Comparison of ENCODE assay signal across 18 cellular contexts in the genomic region with DNA sequence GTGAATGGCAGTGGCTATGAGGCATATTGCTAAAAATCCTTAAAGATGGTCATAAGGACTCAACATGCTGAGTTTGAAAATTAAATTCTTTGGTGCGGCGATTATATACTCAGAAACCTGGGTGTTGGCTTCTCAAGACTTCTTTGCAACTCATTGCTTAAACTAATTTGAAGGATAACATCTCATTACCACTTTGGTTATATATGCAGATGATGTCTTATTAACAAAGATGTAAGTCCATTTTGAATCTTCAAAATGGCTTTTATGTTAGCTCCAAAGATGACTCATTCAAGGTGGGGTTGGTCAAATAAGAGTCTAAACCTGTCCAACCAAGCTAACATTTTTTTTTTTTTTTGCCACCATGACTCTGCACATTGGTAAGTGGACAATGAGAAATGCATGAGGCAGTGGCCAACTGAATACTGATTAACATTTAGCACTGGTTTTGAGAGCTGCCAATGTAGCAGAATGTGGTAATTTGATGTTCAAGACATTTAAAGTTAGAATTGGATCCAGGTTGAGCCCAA. TPM values are rescaled to one million over a fixed set of nuclear protein-coding genes. Genes with fewer than 3 reads are reported as not detected.
DNase-seq lines count a peak whose midpoint lies in the region; FAIRE-seq and TF ChIP-seq lines count a peak whose summit lies in the region.
"Had no signal": no experiment of that assay in that cellular context is flagged by ENCODE, and none has a peak within 500 bp of the region (broad histone marks: within the 10 kb centered on the region; RNA-seq: fewer than 3 reads in every experiment).

Gene KRTAP27-1, minus strand, starts transcription at position 51 of the 527 bp plus-strand sequence. Its CDS starts 26 bp downstream, at position 25.

- peaks cover 42% of the 10 kb centered on the region for H3K4me1 Mint-ChIP-seq in chondrocyte (ENCODE audit: low read depth)
- H3K4me1 Mint-ChIP-seq in osteocyte (ENCODE audit: unreplicated experiment): peaks cover 49% of the 10 kb centered on the region
- no peaks in the 10 kb centered on the region for H3K4me1 Mint-ChIP-seq in CD4-positive, alpha-beta memory T cell
- H3K4me1 Mint-ChIP-seq: CD4-positive, CD25-positive, alpha-beta regulatory T cell had no signal

- no peaks in the 10 kb centered on the region for H3K36me3 ChIP-seq in CD4-positive, alpha-beta memory T cell (ENCODE audit: insufficient read depth, low read length)
- H3K36me3 ChIP-seq: BLaER1 treated with 17β-estradiol and CSF1 and Interleukin-3, amounts not matched to agents 10 nM and 100 nM; HAP-1 had no signal

- no peak for TF ChIP-seq CTCF in RWPE1 (conservative IDR thresholded peaks at IDR 0.05; ENCODE audit: low read depth)
- TF ChIP-seq CTCF in chondrocyte (IDR thresholded peaks at IDR 0.05): no peak
- no peak for TF ChIP-seq CTCF in osteocyte (IDR thresholded peaks at IDR 0.05)
- TF ChIP-seq CTCF in D721Med (IDR thresholded peaks at IDR 0.05; ENCODE audit: insufficient read depth, missing control alignments): no peak

- FAIRE-seq in D721Med (lab: Jason Lieb, UNC): no peak
- FAIRE-seq: GM19239 had no signal

- CTCF ChIA-PET in RWPE1 (lab: Yijun Ruan, JAX): interaction anchor here (0.5 kb wide), 1 partner anchor 1643 kb away, joined by 4 read pairs; no protein-coding TSS in a partner anchor
- CTCF ChIA-PET in CD4-positive, alpha-beta memory T cell (lab: Charles Lee; ENCODE audit: partially characterized antibody): interaction anchor here (0.8 kb wide), 1 partner anchor 11 kb away, joined by 4 read pairs; no protein-coding TSS in a partner anchor

- H3K27me3 Mint-ChIP-seq in chondrocyte (ENCODE audit: low read depth) (no peaks in the 10 kb centered on the region), osteocyte (ENCODE audit: unreplicated experiment) (no peaks in the 10 kb centered on the region)
- peaks cover 0 to 2% of the 10 kb centered on the region in 2 donors for H3K27me3 Mint-ChIP-seq in CD4-positive, alpha-beta memory T cell
- H3K27me3 Mint-ChIP-seq: CD4-positive, CD25-positive, alpha-beta regulatory T cell; IgD-negative memory B cell had no signal

- no peak within 1 kb of the TSS for H3K4me3 Mint-ChIP-seq in chondrocyte (ENCODE audit: unreplicated experiment)
- H3K4me3 Mint-ChIP-seq in osteocyte (ENCODE audit: unreplicated experiment): no peak within 1 kb of the TSS
- H3K4me3 Mint-ChIP-seq in CD4-positive, alpha-beta memory T cell: no peak within 1 kb of the TSS
- H3K4me3 Mint-ChIP-seq: CD4-positive, CD25-positive, alpha-beta regulatory T cell; IgD-negative memory B cell had no signal

- H3K27me3 ChIP-seq in CD4-positive, alpha-beta memory T cell (ENCODE audit: insufficient read depth, low read length): no peaks in the 10 kb centered on the region
- H3K27me3 ChIP-seq: BLaER1 treated with 17β-estradiol and CSF1 and Interleukin-3, amounts not matched to agents 10 nM and 100 nM had no signal

- peak; percentile 38 for DNase-seq in Caki2 (ENCODE audit: low read depth)
- peak; percentile 12 for DNase-seq in RWPE1 (ENCODE audit: low spot score)
- no peak for DNase-seq in chondrocyte (ENCODE audit: low spot score)
- no peak for DNase-seq in osteocyte (ENCODE audit: extremely low spot score, unreplicated experiment)
- DNase-seq in D721Med (ENCODE audit: insufficient read length, low spot score): no peak
- no peak for DNase-seq in NCI-H1417 treated with DMSO at 0.1 percent for 48 hours (lab: John Stamatoyannopoulos, UW)
- DNase-seq in CD4-positive, alpha-beta memory T cell: no peak
- DNase-seq: ACHN; CD4-positive, CD25-positive, alpha-beta regulatory T cell; DMS153; GF-D8; GOT3 had no signal

- H3K36me3 Mint-ChIP-seq in chondrocyte (ENCODE audit: low read depth) (no peaks in the 10 kb centered on the region), osteocyte (ENCODE audit: unreplicated experiment) (no peaks in the 10 kb centered on the region)
- no peaks in the 10 kb centered on the region for H3K36me3 Mint-ChIP-seq in CD4-positive, alpha-beta memory T cell
- H3K36me3 Mint-ChIP-seq: CD4-positive, CD25-positive, alpha-beta regulatory T cell; IgD-negative memory B cell had no signal

- in situ Hi-C loops in Caki2 (cut with HindIII; ENCODE audit: low pct_unique_long_range_greater_than_20kb, low sequenced_read_pairs): no loop called here

- H3K4me1 ChIP-seq in CD4-positive, alpha-beta memory T cell (ENCODE audit: insufficient read depth, low read length): no peaks in the 10 kb centered on the region
- H3K4me1 ChIP-seq: BLaER1 treated with 17β-estradiol and CSF1 and Interleukin-3, amounts not matched to agents 10 nM and 100 nM; HAP-1 had no signal

- no peak within 1 kb of the TSS for H3K27ac ChIP-seq in RWPE1
- H3K27ac ChIP-seq in CD4-positive, alpha-beta memory T cell (ENCODE audit: low read depth, low read length): no peak within 1 kb of the TSS
- H3K27ac ChIP-seq: BLaER1 treated with 17β-estradiol and CSF1 and Interleukin-3, amounts not matched to agents 10 nM and 100 nM had no signal

- peak within 1 kb of the TSS; percentile 45 for H3K27ac Mint-ChIP-seq in chondrocyte (ENCODE audit: unreplicated experiment)
- peak within 1 kb of the TSS; percentile 70 for H3K27ac Mint-ChIP-seq in osteocyte (ENCODE audit: unreplicated experiment)
- no peak within 1 kb of the TSS for H3K27ac Mint-ChIP-seq in CD4-positive, alpha-beta memory T cell
- H3K27ac Mint-ChIP-seq: CD4-positive, CD25-positive, alpha-beta regulatory T cell; IgD-negative memory B cell had no signal

- H3K9me3 Mint-ChIP-seq in chondrocyte (ENCODE audit: low read depth) (no peaks in the 10 kb centered on the region), osteocyte (ENCODE audit: unreplicated experiment) (no peaks in the 10 kb centered on the region)
- peaks cover 0 to 2% (median 0%) of the 10 kb centered on the region in 8 donors for H3K9me3 Mint-ChIP-seq in CD4-positive, alpha-beta memory T cell
- H3K9me3 Mint-ChIP-seq: CD4-positive, CD25-positive, alpha-beta regulatory T cell had no signal

- POLR2A ChIA-PET in RWPE1 (lab: Yijun Ruan, JAX; ENCODE audit: low non-redundant PET): no interaction called here
- POLR2A ChIA-PET in CD4-positive, alpha-beta memory T cell (lab: Charles Lee; ENCODE audit: partially characterized antibody): no interaction called here

- no peak within 1 kb of the TSS for H3K4me3 ChIP-seq in CD4-positive, alpha-beta memory T cell (ENCODE audit: low read length in 2 of 2)
- H3K4me3 ChIP-seq: BLaER1 treated with 17β-estradiol and CSF1 and Interleukin-3, amounts not matched to agents 10 nM and 100 nM; HAP-1 had no signal

- intact Hi-C loops in CD4-positive, alpha-beta memory T cell (cut with micrococcal nuclease): no loop called here

- no peaks in the 10 kb centered on the region for H3K9me3 ChIP-seq in CD4-positive, alpha-beta memory T cell (ENCODE audit: control insufficient read depth in 1 of 2, low read length in 2 of 2)
- H3K9me3 ChIP-seq: BLaER1 treated with 17β-estradiol and CSF1 and Interleukin-3, amounts not matched to agents 10 nM and 100 nM had no signal

RNA-seq across cellular contexts. Expression of gene KRTAP27-1, which starts in this region (rescaled TPM):
- not detected in 2 replicates for total RNA-seq in Caki2 (2014; rRNA removed; shearing (Covaris generic); ENCODE audit: low replicate concordance)
- total RNA-seq in chondrocyte: not detected in 3 replicates
- not detected in 2 replicates for total RNA-seq in osteocyte
- total RNA-seq in CD4-positive, alpha-beta memory T cell: not detected
- polyA plus RNA-seq in CD4-positive, alpha-beta memory T cell: not detected
- total RNA-seq: A172; CD4-positive, CD25-positive, alpha-beta regulatory T cell; HT1080 had no signal
- polyA plus RNA-seq: CD4-positive, CD25-positive, alpha-beta regulatory T cell; IgD-negative memory B cell had no signal

Comparison
In these comparisons a context has a peak if more than half of its experiments do, and no peak if none do; other contexts are left out.
1. Peak in DNase-seq in Caki2; RNA of the gene not detected or under 1 TPM.
2. H3K27ac Mint-ChIP-seq: peak in chondrocyte (single experiment) and osteocyte (single experiment); none in CD4-positive, alpha-beta memory T cell (0 of 7).